Comparison of ENCODE assay signal across 8 cellular contexts in the genomic region with DNA sequence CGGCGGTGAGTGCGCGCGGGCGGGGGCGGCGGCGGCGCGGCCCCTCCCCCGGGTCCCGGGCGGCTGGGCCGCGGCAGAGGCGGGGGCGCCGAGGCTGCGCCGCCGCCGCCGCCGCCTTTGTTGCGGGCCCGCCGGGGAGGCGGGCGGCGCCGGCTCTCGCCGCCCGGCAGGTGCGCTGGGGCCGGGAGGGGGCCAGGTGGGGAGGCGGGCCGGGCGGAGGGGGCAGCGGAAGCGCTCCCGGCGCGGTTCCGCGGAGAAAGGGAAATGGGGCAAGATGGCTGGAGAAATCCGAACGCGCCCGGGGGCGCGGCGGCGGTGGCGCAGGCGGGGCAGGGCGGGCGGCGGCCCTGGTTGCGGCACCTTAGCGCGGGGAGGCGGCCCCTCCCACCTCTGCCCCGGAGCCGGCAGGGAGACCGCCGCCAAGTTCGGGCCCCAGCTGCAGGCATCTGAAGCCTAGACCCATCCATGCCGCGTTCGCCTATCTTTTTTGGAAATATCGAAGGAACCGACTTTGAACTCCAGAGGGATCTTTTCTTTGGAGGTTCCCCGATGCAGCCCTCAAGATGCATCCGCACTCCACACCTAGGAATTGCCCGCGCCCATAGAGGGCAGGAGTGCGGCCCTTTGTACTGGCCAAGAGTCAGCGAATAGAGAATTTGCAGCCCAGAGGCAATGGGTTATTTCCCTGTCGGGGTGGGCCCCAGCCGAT. TPM values are rescaled to one million over a fixed set of nuclear protein-coding genes. Genes with fewer than 3 reads are reported as not detected.
DNase-seq lines count a peak whose midpoint lies in the region; ATAC-seq and TF ChIP-seq lines count a peak whose summit lies in the region.

No MANE protein-coding gene starts in this region.

- peak overlapping the region; percentile 86 for H3K4me3 Mint-ChIP-seq in activated T-cell treated with anti-CD3 and anti-CD28 coated beads, Interleukin-2, amount 50 U/mL, for 4 hours
- H3K4me3 Mint-ChIP-seq in nephron = peak overlapping the region; percentile 83 to 90 (median 88)
- H3K4me3 Mint-ChIP-seq in stimulated activated naive CD8-positive, alpha-beta T cell treated with anti-CD3 and anti-CD28 coated beads, Interleukin-15, amount 100 ng/mL, for 72 hours = peak overlapping the region; percentile 82 to 83

- H3K27ac Mint-ChIP-seq in nephron = peak overlapping the region; percentile 40 to 90 (median 89)
- peak overlapping the region; percentile 78 to 89 for H3K27ac Mint-ChIP-seq in stimulated activated naive CD8-positive, alpha-beta T cell treated with anti-CD3 and anti-CD28 coated beads, Interleukin-15, amount 100 ng/mL, for 72 hours

- H3K36me3 Mint-ChIP-seq in activated T-cell treated with anti-CD3 and anti-CD28 coated beads, Interleukin-2, amount 50 U/mL, for 4 hours (ENCODE audit: insufficient read depth) = peaks cover 29% of the 10 kb centered on the region
- peaks cover 37% of the 10 kb centered on the region for H3K36me3 Mint-ChIP-seq in nephron (ENCODE audit: low read depth)

- no peaks in the 10 kb centered on the region for H3K9me3 Mint-ChIP-seq in activated T-cell treated with anti-CD3 and anti-CD28 coated beads, Interleukin-2, amount 50 U/mL, for 4 hours
- H3K9me3 Mint-ChIP-seq in nephron = no peaks in the 10 kb centered on the region
- H3K9me3 Mint-ChIP-seq in stimulated activated naive CD8-positive, alpha-beta T cell treated with anti-CD3 and anti-CD28 coated beads, Interleukin-15, amount 100 ng/mL, for 72 hours = no peaks in the 10 kb centered on the region

- peaks cover 15% of the 10 kb centered on the region for H3K36me3 ChIP-seq in BJ (ENCODE audit: control insufficient read depth, insufficient read depth, low read length)

- H3K4me1 Mint-ChIP-seq in activated T-cell treated with anti-CD3 and anti-CD28 coated beads, Interleukin-2, amount 50 U/mL, for 4 hours (ENCODE audit: low read depth) = peaks cover 45% of the 10 kb centered on the region
- peaks cover 53% of the 10 kb centered on the region for H3K4me1 Mint-ChIP-seq in nephron
- H3K4me1 Mint-ChIP-seq in stimulated activated naive CD8-positive, alpha-beta T cell treated with anti-CD3 and anti-CD28 coated beads, Interleukin-15, amount 100 ng/mL, for 72 hours = peaks cover 68% of the 10 kb centered on the region

- DNase-seq in BJ (ENCODE audit: low read depth) (no peak), NOMO-1 treated with dmso at 0.1 percent for 144 hours (lab: John Stamatoyannopoulos, UW; ENCODE audit: unreplicated experiment) (peak; percentile 39), fibroblast of gingiva (ENCODE audit: low read depth) (peak; percentile 27)
- DNase-seq in activated T-cell treated with anti-CD3 and anti-CD28 coated beads, Interleukin-2, amount 50 U/mL, for 4 hours = peak; percentile 48
- DNase-seq in stimulated activated naive CD8-positive, alpha-beta T cell treated with anti-CD3 and anti-CD28 coated beads, Interleukin-15, amount 100 ng/mL, for 72 hours = peak; percentile 52 to 53

- POLR2A ChIA-PET in BJ (lab: Charles Lee) = interaction anchor here (1.4 kb wide), 1 partner anchor 36 kb away, joined by 7 read pairs; a partner anchor contains a TSS

- CTCF ChIA-PET in BJ (lab: Yijun Ruan, JAX) = interaction anchor here (1.2 kb wide), 1 partner anchor 14 kb away, joined by 3 read pairs; no protein-coding TSS in a partner anchor

- ATAC-seq in GM19043 (IDR thresholded peaks at IDR 0.05; ENCODE audit: low read depth, unreplicated experiment) (peak; percentile 20), HG03280 (IDR thresholded peaks at IDR 0.05; ENCODE audit: unreplicated experiment) (peak; percentile 44)
- ATAC-seq in activated T-cell treated with anti-CD3 and anti-CD28 coated beads, Interleukin-2, amount 50 U/mL, for 4 hours = peak; percentile 62 to 65
- peak; percentile 47 for ATAC-seq in stimulated activated naive CD8-positive, alpha-beta T cell treated with anti-CD3 and anti-CD28 coated beads, Interleukin-15, amount 100 ng/mL, for 72 hours

- peak overlapping the region; percentile 62 for H3K4me3 ChIP-seq in BJ (ENCODE audit: low read depth, low read length)

- TF ChIP-seq CTCF in BJ (IDR thresholded peaks at IDR 0.05; ENCODE audit: insufficient read depth, low read depth, low read length) = peak; percentile 47
- TF ChIP-seq CTCF in nephron (IDR thresholded peaks at IDR 0.05; ENCODE audit: unreplicated experiment in 3 of 3) = peak in 1 of 3 experiments; percentile 23

- H3K27me3 ChIP-seq in BJ (ENCODE audit: control insufficient read depth, insufficient read depth, low read length) = peaks cover 2% of the 10 kb centered on the region; the same call in 1 of the 2 replicates

- H3K27me3 Mint-ChIP-seq in activated T-cell treated with anti-CD3 and anti-CD28 coated beads, Interleukin-2, amount 50 U/mL, for 4 hours (ENCODE audit: low read depth) = no peaks in the 10 kb centered on the region
- peaks cover 4% of the 10 kb centered on the region for H3K27me3 Mint-ChIP-seq in nephron (ENCODE audit: low read depth)
- H3K27me3 Mint-ChIP-seq in stimulated activated naive CD8-positive, alpha-beta T cell treated with anti-CD3 and anti-CD28 coated beads, Interleukin-15, amount 100 ng/mL, for 72 hours = no peaks in the 10 kb centered on the region

RNA-seq across cellular contexts. Expression of a gene that starts 0.5 kb away (rescaled TPM):
- polyA plus RNA-seq in BJ (2011; rRNA removed) = 13.7 and 16.3 TPM in 2 replicates
- polyA minus RNA-seq in BJ (2011; rRNA and poly(A)+ RNA removed) = 14.3 and 16.6 TPM in 2 replicates
- 10 to 100 TPM; 71.7 to 74.6 (median 71.8) TPM for total RNA-seq in activated T-cell treated with anti-CD3 and anti-CD28 coated beads, Interleukin-2, amount 50 U/mL, for 4 hours

RNA-seq across cellular contexts. Expression of a gene that starts 36.3 kb away (rescaled TPM):
- 6.6 and 8.6 TPM in 2 replicates for polyA plus RNA-seq in BJ (2011; rRNA removed)
- 5.5 and 6.8 TPM in 2 replicates for polyA minus RNA-seq in BJ (2011; rRNA and poly(A)+ RNA removed)
- total RNA-seq in activated T-cell treated with anti-CD3 and anti-CD28 coated beads, Interleukin-2, amount 50 U/mL, for 4 hours = 10 to 100 TPM; 19.3 to 20.2 (median 19.7) TPM
